In genomic region chr15:40830884-40831283, GRCh38 we compare ENCODE assay signal across 1 cellular context.
TF ChIP-seq lines count a peak whose summit lies in the region.

No MANE protein-coding gene starts in this region.

TF ChIP-seq in K562, 482 proteins besides CTCF, POLR2A, EP300 and RAD21:
- TF ChIP-seq FOXA1 (IDR thresholded peaks at IDR 0.05; ENCODE audit: borderline replicate concordance) (0 out of 2 replicates have a peak, but pooled peaks have one; percentile 44), MTA2 (IDR thresholded peaks at IDR 0.05; ENCODE audit: low read depth) (peak; percentile 66), SMARCE1 (IDR thresholded peaks at IDR 0.05) (peak; percentile 56; the same call in 1 of the 2 replicates), NKRF (IDR thresholded peaks at IDR 0.05; ENCODE audit: borderline replicate concordance) (no peak), ZEB2 (IDR thresholded peaks at IDR 0.05) (no peak), SOX6 (IDR thresholded peaks at IDR 0.05) (peak; percentile 76), CBFB (CRISPR knock-in tag; IDR thresholded peaks at IDR 0.05) (no peak), ZFP36 (IDR thresholded peaks at IDR 0.05; ENCODE audit: low read depth, low read length, partially characterized antibody) (no peak), TAL1 (IDR thresholded peaks at IDR 0.05) (peak; percentile 72), PKNOX1 (IDR thresholded peaks at IDR 0.05) (peak; percentile 22; the same call in 1 of the 2 replicates), CHD2 (IDR thresholded peaks at IDR 0.05; ENCODE audit: low read depth, low read length) (no peak), ZNF707 (CRISPR knock-in tag; conservative IDR thresholded peaks at IDR 0.05) (no peak), ZNF830 (CRISPR knock-in tag; IDR thresholded peaks at IDR 0.05) (no peak), CBFA2T3 (IDR thresholded peaks at IDR 0.05) (peak; percentile 38; the same call in 1 of the 2 replicates), TCF3 (CRISPR knock-in tag; IDR thresholded peaks at IDR 0.05) (peak; percentile 64), ZNF134 (CRISPR knock-in tag; conservative IDR thresholded peaks at IDR 0.05) (no peak), LEF1 (IDR thresholded peaks at IDR 0.05) (peak; percentile 54; the same call in 1 of the 2 replicates), TFAP4 (CRISPR knock-in tag; IDR thresholded peaks at IDR 0.05; ENCODE audit: borderline replicate concordance) (0 out of 2 replicates have a peak, but pooled peaks have one; percentile 25), SNIP1 (IDR thresholded peaks at IDR 0.05; ENCODE audit: low read depth) (no peak), ZNF639 (CRISPR knock-in tag; conservative IDR thresholded peaks at IDR 0.05 in 1 of 2, IDR thresholded peaks at IDR 0.05 in 1 of 2) (no peak), MEIS2 (IDR thresholded peaks at IDR 0.05; ENCODE audit: partially characterized antibody) (peak; percentile 27), HMGXB4 (CRISPR knock-in tag; IDR thresholded peaks at IDR 0.05) (no peak), VEZF1 (CRISPR knock-in tag; IDR thresholded peaks at IDR 0.05) (peak; percentile 37; the same call in 1 of the 2 replicates), STAT5B (CRISPR knock-in tag; IDR thresholded peaks at IDR 0.05) (no peak), TEAD4 (IDR thresholded peaks at IDR 0.05; ENCODE audit: low read length) (peak; percentile 47; the same call in 1 of the 2 replicates), TEAD4 (CRISPR knock-in tag; IDR thresholded peaks at IDR 0.05; ENCODE audit: borderline replicate concordance) (no peak), FOXA3 (CRISPR knock-in tag; conservative IDR thresholded peaks at IDR 0.05 in 1 of 2, IDR thresholded peaks at IDR 0.05 in 1 of 2) (peak; percentile 97 to 100), ARID1B (IDR thresholded peaks at IDR 0.05) (peak; percentile 76)
